8 cellular contexts compared by ENCODE assay signal in the genomic region with DNA sequence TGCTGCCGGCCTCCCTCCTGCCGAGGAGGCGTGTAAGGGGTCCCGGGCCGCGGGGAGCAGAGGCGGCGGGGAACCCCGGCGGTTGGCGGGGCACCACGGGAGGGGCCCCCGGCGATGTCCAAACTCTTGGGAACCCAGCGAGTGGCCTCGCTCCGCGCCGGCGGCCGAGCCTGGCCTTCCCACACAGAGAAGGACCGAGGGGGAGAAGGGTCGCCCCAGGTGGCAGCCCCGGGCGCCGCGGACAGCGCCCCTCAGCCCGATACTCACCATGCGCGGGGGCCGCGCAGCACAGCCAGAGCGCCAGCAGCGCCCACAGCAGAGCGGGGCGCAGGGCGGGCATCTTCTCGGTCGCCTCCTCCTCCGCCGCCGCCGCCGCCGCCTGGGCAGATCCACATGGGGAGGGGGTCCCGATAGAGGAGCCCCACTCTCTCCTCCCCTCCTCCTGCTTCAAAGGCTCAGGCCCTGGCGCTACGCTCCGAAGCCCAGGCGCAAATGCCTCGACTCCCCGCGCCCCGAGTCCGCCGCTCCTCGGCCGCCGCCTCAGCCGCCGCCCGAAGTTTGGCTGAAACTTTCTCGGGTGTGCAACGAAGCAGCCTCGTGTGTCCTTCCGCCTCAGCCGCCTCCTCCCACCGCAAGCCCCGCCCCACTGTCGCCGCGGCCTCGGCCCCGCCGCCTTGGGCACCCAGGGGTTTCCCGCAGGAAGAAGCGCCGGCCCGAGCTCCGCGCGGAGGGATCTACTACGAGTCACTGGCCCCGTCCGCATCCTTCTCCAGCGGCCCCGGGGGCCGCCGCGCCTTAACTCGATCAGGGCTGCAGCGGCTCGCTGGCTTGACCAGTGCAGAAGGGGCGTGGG. TPM values are rescaled to one million over a fixed set of nuclear protein-coding genes. Genes with fewer than 3 reads are reported as not detected.
DNase-seq lines count a peak whose midpoint lies in the region; ATAC-seq and TF ChIP-seq lines count a peak whose summit lies in the region.
"Not testable (repeated sequence)": the region's sequence is repeated elsewhere in the genome, so short reads cannot be mapped to it uniquely, and the experiment has no call there.

Gene NOTCH2 (minus strand): TSS at position 596 of the 853 bp plus-strand sequence. CDS start 256 bp downstream, at position 340.

- H3K36me3 ChIP-seq in PC-3 (ENCODE audit: low read depth, low read length); right atrium auricular region: not testable (repeated sequence)

- not testable (repeated sequence) for H3K36me3 Mint-ChIP-seq in MCF 10A (ENCODE audit: insufficient read depth, unreplicated experiment)

- CTCF ChIA-PET in PC-3 (lab: Charles Lee); MCF 10A (lab: Yijun Ruan, JAX): not testable (repeated sequence)

- ATAC-seq in HG03354 (IDR thresholded peaks at IDR 0.05; ENCODE audit: poor library complexity, severe bottlenecking, unreplicated experiment) (peak; percentile 64), PC-3 (peak; percentile 99), omental fat pad (ENCODE audit: low FRiP score) (peak; percentile 92)

- not testable (repeated sequence) for H3K27ac Mint-ChIP-seq in MCF 10A (ENCODE audit: low read depth, unreplicated experiment)

- H3K9me2 ChIP-seq in PC-3 (replicated peaks; ENCODE audit: low read length), result not testable (repeated sequence)

- POLR2A ChIA-PET in PC-3 (lab: Charles Lee; ENCODE audit: unreplicated experiment); MCF 10A (lab: Yijun Ruan, JAX): not testable (repeated sequence)

- H3K9me3 Mint-ChIP-seq in MCF 10A (ENCODE audit: unreplicated experiment), result not testable (repeated sequence)

- H3F3A ChIP-seq in PC-3 (ENCODE audit: low read length, unreplicated experiment), result not testable (repeated sequence)

- H3K9ac ChIP-seq in PC-3 (ENCODE audit: low read length), result peak within 1 kb of the TSS; percentile 62

- in situ Hi-C loops in Caki2 (cut with HindIII; ENCODE audit: low pct_unique_long_range_greater_than_20kb, low sequenced_read_pairs), result not testable (repeated sequence)

- H3K4me1 ChIP-seq in PC-3 (ENCODE audit: insufficient read depth, low read length); right atrium auricular region: not testable (repeated sequence)

- not testable (repeated sequence) for H3K27me3 ChIP-seq in PC-3 (ENCODE audit: low read length); right atrium auricular region

- H3K27me3 Mint-ChIP-seq in MCF 10A (ENCODE audit: insufficient read depth, unreplicated experiment), result not testable (repeated sequence)

- not testable (repeated sequence) for H3K27ac ChIP-seq in PC-3 (ENCODE audit: low read length)
- H3K27ac ChIP-seq in right atrium auricular region, result peak within 1 kb of the TSS; percentile 85 to 86

- H3K79me2 ChIP-seq in PC-3 (ENCODE audit: low read length), result peaks cover 22% of the 10 kb centered on the region

- DNase-seq in Caki2 (ENCODE audit: low read depth), result peak; percentile 20
- peak; percentile 1 for DNase-seq in PC-3
- peak; percentile 65 to 71 for DNase-seq in activated CD4-positive, alpha-beta T cell treated with anti-CD3 and anti-CD28 coated beads, Interleukin-2, amount 50 U/mL, for 48 hours
- peak; percentile 25 for DNase-seq in MCF 10A (ENCODE audit: unreplicated experiment)
- peak; percentile 60 for DNase-seq in right atrium auricular region (ENCODE audit: low spot score)
- DNase-seq in omental fat pad (ENCODE audit: low spot score), result not testable (repeated sequence)
- peak; percentile 38 to 48 for DNase-seq in stimulated activated CD8-positive, alpha-beta memory T cell treated with anti-CD3 and anti-CD28 coated beads, Interleukin-7, amount 100 ng/mL, for 1 hour (ENCODE audit: low read depth in 2 of 2)

- H4K20me1 ChIP-seq in PC-3 (ENCODE audit: low read length), result not testable (repeated sequence)

- not testable (repeated sequence) for H2AFZ ChIP-seq in PC-3 (ENCODE audit: low read length)

- not testable (repeated sequence) for H3K4me1 Mint-ChIP-seq in MCF 10A (ENCODE audit: insufficient read depth, unreplicated experiment)

- TF ChIP-seq CTCF in PC-3 (conservative IDR thresholded peaks at IDR 0.05; ENCODE audit: low read depth, low read length); MCF 10A (IDR thresholded peaks at IDR 0.05; ENCODE audit: unreplicated experiment); right atrium auricular region (IDR thresholded peaks at IDR 0.05); omental fat pad (IDR thresholded peaks at IDR 0.05): not testable (repeated sequence)

- not testable (repeated sequence) for H3K9me3 ChIP-seq in PC-3 (ENCODE audit: low read length); right atrium auricular region

- H3K4me2 ChIP-seq in PC-3 (ENCODE audit: low read length), result peak within 1 kb of the TSS; percentile 48

- intact Hi-C loops in PC-3 (cut with micrococcal nuclease); MCF 10A (cut with micrococcal nuclease): not testable (repeated sequence)

- peak within 1 kb of the TSS; percentile 63 for H3K4me3 Mint-ChIP-seq in MCF 10A (ENCODE audit: unreplicated experiment)

- H3K4me3 ChIP-seq in PC-3 (ENCODE audit: low read length) (peak within 1 kb of the TSS; percentile 63), right atrium auricular region (peak within 1 kb of the TSS; percentile 70 to 84)

- not testable (repeated sequence) for BruUV-seq in PC-3 (replicated peaks; lab: Mats Ljungman, UMichigan); MCF 10A (replicated peaks; lab: Mats Ljungman, UMichigan)

RNA-seq across cellular contexts. Expression of gene NOTCH2, which starts in this region (rescaled TPM):
- total RNA-seq in Caki2 (2014; rRNA removed; shearing (Covaris generic); ENCODE audit: low replicate concordance), result 59.2 and 69.9 TPM in 2 replicates
- total RNA-seq in PC-3 (2014; rRNA removed) (42.2 and 61.5 TPM in 2 replicates), MCF 10A (2022) (122 and 128 TPM in 2 replicates), right atrium auricular region (10 to 100 TPM; 26.7 to 45.9 TPM), omental fat pad (10 to 100 TPM; 72.5 to 96.8 (median 85.5) TPM)
